In the genomic region with DNA sequence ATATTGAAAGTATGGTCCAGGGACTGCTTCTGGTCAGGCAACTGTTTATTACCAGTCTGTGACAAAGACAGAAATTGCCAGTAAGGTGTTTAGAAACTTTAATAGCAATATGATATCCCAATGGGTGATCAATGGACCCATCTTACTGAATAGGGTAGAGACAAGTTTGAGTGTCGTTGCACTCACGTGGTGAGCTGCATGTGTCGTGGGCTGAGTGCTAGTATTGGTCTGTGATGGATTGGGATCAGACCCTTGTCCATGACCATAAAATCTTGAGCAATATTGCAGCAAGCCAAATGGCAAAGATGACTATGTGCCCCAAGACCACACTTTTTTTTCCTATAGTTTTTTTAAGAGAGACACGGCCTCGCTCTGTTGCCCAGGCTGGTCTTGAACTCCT, we compare ENCODE assay signal across 24 cellular contexts.
DNase-seq lines count a peak whose midpoint lies in the region; ATAC-seq and TF ChIP-seq lines count a peak whose summit lies in the region.
"Had no signal": no experiment of that assay in that cellular context is flagged by ENCODE, and none has a peak within 500 bp of the region (broad histone marks: within the 10 kb centered on the region; RNA-seq: fewer than 3 reads in every experiment).

No MANE protein-coding gene starts in this region.

- ATAC-seq in Right ventricle myocardium superior (ENCODE audit: poor library complexity) (no peak), HG02610 (IDR thresholded peaks at IDR 0.05; ENCODE audit: unreplicated experiment) (no peak)
- ATAC-seq in naive thymus-derived CD8-positive, alpha-beta T cell = no peak
- ATAC-seq: activated CD4-positive, CD25-positive, alpha-beta regulatory T cell treated with anti-CD3 and anti-CD28 coated beads, Interleukin-2, amount 50 U/mL, for 24 hours; left lung had no signal

- peak overlapping the region; percentile 90 for H3K27ac Mint-ChIP-seq in T-helper 1 cell treated with Interleukin-12 subunit alpha and Interleukin-12 subunit beta and Interleukin-4 antibody, amounts not matched to agents 30 μg/mL and 1 μg/mL, for 36 hours
- peak overlapping the region; percentile 79 for H3K27ac Mint-ChIP-seq in stimulated activated naive CD8-positive, alpha-beta T cell treated with anti-CD3 and anti-CD28 coated beads, Interleukin-15, Interleukin-2, amounts not matched to agents 100 ng/mL and 50 ng/mL, for 24 hours
- H3K27ac Mint-ChIP-seq in naive thymus-derived CD8-positive, alpha-beta T cell = no peak overlapping the region
- H3K27ac Mint-ChIP-seq: activated naive CD8-positive, alpha-beta T cell; progenitor cell of endocrine pancreas had no signal

- no peak for TF ChIP-seq CTCF in left ventricle myocardium inferior (IDR thresholded peaks at IDR 0.05; ENCODE audit: borderline replicate concordance)
- TF ChIP-seq CTCF in ascending aorta (IDR thresholded peaks at IDR 0.05) = no peak

- H3K4me3 ChIP-seq in left ventricle myocardium inferior = no peak overlapping the region
- H3K4me3 ChIP-seq in ascending aorta = no peak overlapping the region
- H3K4me3 ChIP-seq: left lung, stomach had no signal

- intact Hi-C loops in left ventricle myocardium inferior (cut with micrococcal nuclease) (no loop called here), Right ventricle myocardium superior (cut with DNase I) (no loop called here), ascending aorta (cut with DNase I) (loop anchor here (10.0 kb wide), 1 partner anchor 190 kb away; no protein-coding TSS in a partner anchor)

- H3K4me1 Mint-ChIP-seq in T-helper 1 cell treated with Interleukin-12 subunit alpha and Interleukin-12 subunit beta and Interleukin-4 antibody, amounts not matched to agents 30 μg/mL and 1 μg/mL, for 36 hours (ENCODE audit: low read depth) = peaks cover 66% of the 10 kb centered on the region
- peaks cover 29% of the 10 kb centered on the region for H3K4me1 Mint-ChIP-seq in stimulated activated naive CD8-positive, alpha-beta T cell treated with anti-CD3 and anti-CD28 coated beads, Interleukin-15, Interleukin-2, amounts not matched to agents 100 ng/mL and 50 ng/mL, for 24 hours (ENCODE audit: low read depth)
- peaks cover 0 to 13% (median 0%) of the 10 kb centered on the region in 4 donors for H3K4me1 Mint-ChIP-seq in naive thymus-derived CD8-positive, alpha-beta T cell

- H3K36me3 Mint-ChIP-seq in T-helper 1 cell treated with Interleukin-12 subunit alpha and Interleukin-12 subunit beta and Interleukin-4 antibody, amounts not matched to agents 30 μg/mL and 1 μg/mL, for 36 hours (ENCODE audit: low read depth) = peaks cover 12% of the 10 kb centered on the region
- H3K36me3 Mint-ChIP-seq in stimulated activated naive CD8-positive, alpha-beta T cell treated with anti-CD3 and anti-CD28 coated beads, Interleukin-15, Interleukin-2, amounts not matched to agents 100 ng/mL and 50 ng/mL, for 24 hours (ENCODE audit: low read depth) = no peaks in the 10 kb centered on the region
- H3K36me3 Mint-ChIP-seq in naive thymus-derived CD8-positive, alpha-beta T cell = no peaks in the 10 kb centered on the region
- H3K36me3 Mint-ChIP-seq: activated naive CD8-positive, alpha-beta T cell had no signal

- no peaks in the 10 kb centered on the region for H3K27me3 Mint-ChIP-seq in T-helper 1 cell treated with Interleukin-12 subunit alpha and Interleukin-12 subunit beta and Interleukin-4 antibody, amounts not matched to agents 30 μg/mL and 1 μg/mL, for 36 hours (ENCODE audit: low read depth)
- peaks cover 5% of the 10 kb centered on the region for H3K27me3 Mint-ChIP-seq in stimulated activated naive CD8-positive, alpha-beta T cell treated with anti-CD3 and anti-CD28 coated beads, Interleukin-15, Interleukin-2, amounts not matched to agents 100 ng/mL and 50 ng/mL, for 24 hours
- H3K27me3 Mint-ChIP-seq in naive thymus-derived CD8-positive, alpha-beta T cell = peaks cover 0 to 11% (median 0%) of the 10 kb centered on the region in 5 donors
- H3K27me3 Mint-ChIP-seq: activated naive CD8-positive, alpha-beta T cell had no signal

- no peak for DNase-seq in T-helper 1 cell
- no peak for DNase-seq in left ventricle myocardium inferior
- no peak for DNase-seq in Right ventricle myocardium superior
- no peak for DNase-seq in ascending aorta (ENCODE audit: low spot score in 2 of 2)
- DNase-seq in naive thymus-derived CD8-positive, alpha-beta T cell = no peak
- DNase-seq: 8988T; activated CD8-positive, alpha-beta memory T cell treated with anti-CD3 and anti-CD28 coated beads, Interleukin-2, amount 50 U/mL, for 4 hours; AML-193; GF-D8; Karpas-422; left lung; NCI-H1092 treated with DMSO at 0.1 percent for 48 hours; NCI-H1930; NCI-H345; NCI-H774; stomach; trophoblast cell had no signal

- no peaks in the 10 kb centered on the region for H3K9me3 Mint-ChIP-seq in T-helper 1 cell treated with Interleukin-12 subunit alpha and Interleukin-12 subunit beta and Interleukin-4 antibody, amounts not matched to agents 30 μg/mL and 1 μg/mL, for 36 hours
- H3K9me3 Mint-ChIP-seq in stimulated activated naive CD8-positive, alpha-beta T cell treated with anti-CD3 and anti-CD28 coated beads, Interleukin-15, Interleukin-2, amounts not matched to agents 100 ng/mL and 50 ng/mL, for 24 hours = no peaks in the 10 kb centered on the region
- no peaks in the 10 kb centered on the region for H3K9me3 Mint-ChIP-seq in naive thymus-derived CD8-positive, alpha-beta T cell
- H3K9me3 Mint-ChIP-seq: neural crest cell had no signal

- peak overlapping the region; percentile 31 for H3K27ac ChIP-seq in left ventricle myocardium inferior (replicated peaks)
- H3K27ac ChIP-seq in ascending aorta = peak overlapping the region; percentile 41 to 71
- H3K27ac ChIP-seq: left lung, stomach had no signal

- H3K9me3 ChIP-seq in left ventricle myocardium inferior (replicated peaks) (no peaks in the 10 kb centered on the region), ascending aorta (no peaks in the 10 kb centered on the region)
- H3K9me3 ChIP-seq: left lung, stomach had no signal

- POLR2A ChIA-PET in naive thymus-derived CD8-positive, alpha-beta T cell (lab: Charles Lee) = no interaction called here

- peaks cover 56% of the 10 kb centered on the region for H3K4me1 ChIP-seq in left ventricle myocardium inferior
- peaks cover 0 to 3% of the 10 kb centered on the region in 2 donors for H3K4me1 ChIP-seq in ascending aorta
- H3K4me1 ChIP-seq: left lung, stomach had no signal

- peak overlapping the region; percentile 36 for H3K4me3 Mint-ChIP-seq in T-helper 1 cell treated with Interleukin-12 subunit alpha and Interleukin-12 subunit beta and Interleukin-4 antibody, amounts not matched to agents 30 μg/mL and 1 μg/mL, for 36 hours
- H3K4me3 Mint-ChIP-seq in stimulated activated naive CD8-positive, alpha-beta T cell treated with anti-CD3 and anti-CD28 coated beads, Interleukin-15, Interleukin-2, amounts not matched to agents 100 ng/mL and 50 ng/mL, for 24 hours = no peak overlapping the region
- H3K4me3 Mint-ChIP-seq in naive thymus-derived CD8-positive, alpha-beta T cell = no peak overlapping the region
- H3K4me3 Mint-ChIP-seq: activated naive CD8-positive, alpha-beta T cell; neural crest cell had no signal

- no peaks in the 10 kb centered on the region for H3K27me3 ChIP-seq in left ventricle myocardium inferior (ENCODE audit: low read depth)
- no peaks in the 10 kb centered on the region for H3K27me3 ChIP-seq in ascending aorta
- H3K27me3 ChIP-seq: left lung, stomach had no signal

- H3K36me3 ChIP-seq in left ventricle myocardium inferior (no peaks in the 10 kb centered on the region), ascending aorta (no peaks in the 10 kb centered on the region)
- H3K36me3 ChIP-seq: left lung, stomach had no signal

Comparison
In these comparisons a context has a peak if more than half of its experiments do, and no peak if none do; other contexts are left out.
1. H3K27ac Mint-ChIP-seq: peak in T-helper 1 cell treated with Interleukin-12 subunit alpha and Interleukin-12 subunit beta and Interleukin-4 antibody, amounts not matched to agents 30 μg/mL and 1 μg/mL, for 36 hours (single experiment) and stimulated activated naive CD8-positive, alpha-beta T cell treated with anti-CD3 and anti-CD28 coated beads, Interleukin-15, Interleukin-2, amounts not matched to agents 100 ng/mL and 50 ng/mL, for 24 hours (single experiment); none in naive thymus-derived CD8-positive, alpha-beta T cell (0 of 10).